8 cellular contexts compared by ENCODE assay signal in the genomic region with DNA sequence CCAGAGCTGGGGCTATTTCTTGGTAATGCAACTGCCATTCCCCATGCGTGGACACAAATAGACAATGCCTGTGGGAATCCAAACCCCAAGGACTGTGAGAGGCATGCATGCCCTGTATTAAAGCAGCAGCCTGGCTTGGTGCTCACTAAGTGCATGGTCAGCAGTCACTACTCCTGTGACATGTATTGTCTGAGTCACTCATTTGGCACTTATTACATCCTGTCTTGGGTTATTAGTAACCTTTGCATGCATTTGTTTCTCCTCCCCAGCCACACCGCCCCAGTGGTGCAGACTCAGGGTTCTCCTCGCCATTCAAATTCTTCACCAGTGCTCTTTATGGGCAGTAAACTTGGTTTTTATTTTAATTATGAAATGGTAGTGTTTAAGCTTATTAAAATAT. TPM values are rescaled to one million over a fixed set of nuclear protein-coding genes. Genes with fewer than 3 reads are reported as not detected.
A peak's percentile ranks its signal among the peaks of the same experiment; 100 is the strongest.
DNase-seq lines count a peak whose midpoint lies in the region; ATAC-seq and TF ChIP-seq lines count a peak whose summit lies in the region.

No MANE protein-coding gene starts in this region.

- no peaks in the 10 kb centered on the region for H3K4me1 ChIP-seq in uterus

- no peak for TF ChIP-seq CTCF in uterus (IDR thresholded peaks at IDR 0.05)

- no peak overlapping the region for H3K27ac ChIP-seq in uterus

- peak; percentile 92 for ATAC-seq in GM19395 (IDR thresholded peaks at IDR 0.05; ENCODE audit: unreplicated experiment)

- no peaks in the 10 kb centered on the region for H3K36me3 ChIP-seq in uterus

- no peak overlapping the region for H3K4me3 ChIP-seq in uterus

- intact Hi-C loops in uterus (cut with DNase I; ENCODE audit: low total_unique reads), result no loop called here

- DNase-seq in AG20443 (ENCODE audit: low spot score) (peak; percentile 94), HS-27A (ENCODE audit: low read depth) (peak; percentile 53), cerebellar cortex (ENCODE audit: low spot score) (peak; percentile 47), non-pigmented ciliary epithelial cell (ENCODE audit: low read depth) (peak; percentile 62), OCI-M1 (lab: John Stamatoyannopoulos, UW) (no peak), uterus (no peak)
- DNase-seq in activated T-cell treated with anti-CD3 and anti-CD28 coated beads, Interleukin-2, amount 50 U/mL, for 48 hours, result no peak

- H3K27me3 ChIP-seq in uterus, result no peaks in the 10 kb centered on the region

- no peak for TF ChIP-seq POLR2A in uterus (IDR thresholded peaks at IDR 0.05)

- H3K9me3 ChIP-seq in uterus, result no peaks in the 10 kb centered on the region

RNA-seq across cellular contexts. Expression of gene PRKCE, which starts 30.2 kb away (rescaled TPM):
- 10 to 100 TPM in 2 of 4 donors, 1 to 10 TPM in 2; 3.8 to 47.6 (median 14.2) TPM for total RNA-seq in uterus

Comparison
In these comparisons a context has a peak if more than half of its experiments do, and no peak if none do; other contexts are left out.
1. DNase-seq: peak in AG20443 (single experiment), HS-27A (single experiment), cerebellar cortex (single experiment) and non-pigmented ciliary epithelial cell (single experiment); none in OCI-M1 (single experiment), activated T-cell treated with anti-CD3 and anti-CD28 coated beads, Interleukin-2, amount 50 U/mL, for 48 hours (0 of 2) and uterus (0 of 2).